In genomic region chr3:23923786-23924185, GRCh38 we compare ENCODE assay signal across 1 cellular context.
TF ChIP-seq lines count a peak whose summit lies in the region.

No MANE protein-coding gene starts in this region.

TF ChIP-seq in HepG2, 621 proteins besides CTCF, POLR2A, EP300 and RAD21:
- TF ChIP-seq CCDC6 (CRISPR knock-in tag; IDR thresholded peaks at IDR 0.05): no peak
- TF ChIP-seq DPF2 (CRISPR knock-in tag; IDR thresholded peaks at IDR 0.05; ENCODE audit: borderline replicate concordance, low read depth): no peak
- no peak for TF ChIP-seq RFX1 (IDR thresholded peaks at IDR 0.05)
- no peak for TF ChIP-seq SNAPC2 (CRISPR knock-in tag; IDR thresholded peaks at IDR 0.05)
- TF ChIP-seq ZFP36L1 (CRISPR knock-in tag; IDR thresholded peaks at IDR 0.05): no peak
- no peak for TF ChIP-seq TAF15 (IDR thresholded peaks at IDR 0.05; ENCODE audit: low read depth, low read length, poor library complexity, severe bottlenecking)
- no peak for TF ChIP-seq ZNF205 (CRISPR knock-in tag; IDR thresholded peaks at IDR 0.05)
- no peak for TF ChIP-seq ZNF142 (CRISPR knock-in tag; IDR thresholded peaks at IDR 0.05)
- TF ChIP-seq BCL3 (CRISPR knock-in tag; IDR thresholded peaks at IDR 0.05): no peak
- no peak for TF ChIP-seq PAF1 (CRISPR knock-in tag; IDR thresholded peaks at IDR 0.05)
- no peak for TF ChIP-seq THRA (CRISPR knock-in tag; IDR thresholded peaks at IDR 0.05; ENCODE audit: borderline replicate concordance)
- TF ChIP-seq SRSF1 (optimal IDR thresholded peaks at IDR 0.05; ENCODE audit: low read depth, low read length): no peak
- TF ChIP-seq GZF1 (CRISPR knock-in tag; IDR thresholded peaks at IDR 0.05): no peak
- TF ChIP-seq PCBP2 (optimal IDR thresholded peaks at IDR 0.05; ENCODE audit: low read depth, low read length, poor library complexity, severe bottlenecking): no peak
TF ChIP-seq in HepG2: peak in this region for 0.
